In genomic region chr2:223723954-223724411, GRCh38 we compare ENCODE assay signal across 13 cellular contexts.
A peak's percentile ranks its signal among the peaks of the same experiment; 100 is the strongest.
DNase-seq lines count a peak whose midpoint lies in the region; ATAC-seq, FAIRE-seq and TF ChIP-seq lines count a peak whose summit lies in the region.
"Had no signal": no experiment of that assay in that cellular context is flagged by ENCODE, and none has a peak within 500 bp of the region (broad histone marks: within the 10 kb centered on the region; RNA-seq: fewer than 3 reads in every experiment).

No MANE protein-coding gene starts in this region.

- H3K4me1 Mint-ChIP-seq in T-helper 17 cell = peaks cover 3% of the 10 kb centered on the region

- H3K79me2 ChIP-seq in MM.1S (ENCODE audit: low read length) = no peaks in the 10 kb centered on the region

- H3K4me3 Mint-ChIP-seq in T-helper 17 cell = no peak overlapping the region
- H3K4me3 Mint-ChIP-seq: T-helper 1 cell treated with Interleukin-12 subunit alpha and Interleukin-12 subunit beta and Interleukin-4 antibody, amounts not matched to agents 30 μg/mL and 1 μg/mL, for 36 hours had no signal

- H3K9me3 ChIP-seq in MM.1S (replicated peaks; ENCODE audit: insufficient read depth, low read length) (no peaks in the 10 kb centered on the region), lower lobe of right lung (no peaks in the 10 kb centered on the region), T-helper 17 cell (ENCODE audit: control insufficient read depth, low read length, poor library complexity, severe bottlenecking) (no peaks in the 10 kb centered on the region)
- H3K9me3 ChIP-seq: stomach had no signal

- peak; percentile 99 for FAIRE-seq in TTC549 (lab: Jason Lieb, UNC)
- FAIRE-seq: GM12892, GM19239 had no signal

- H3K4me2 ChIP-seq in MM.1S (ENCODE audit: low read depth, low read length) = no peak overlapping the region

- no peak overlapping the region for H2AFZ ChIP-seq in MM.1S (ENCODE audit: low read length)

- H3F3A ChIP-seq in MM.1S (ENCODE audit: insufficient read depth, low read length) = no peaks in the 10 kb centered on the region

- TF ChIP-seq CTCF in LNCaP clone FGC (IDR thresholded peaks at IDR 0.05; ENCODE audit: control insufficient read depth, extremely low read depth, insufficient read depth) = no peak
- no peak for TF ChIP-seq CTCF in MM.1S (IDR thresholded peaks at IDR 0.05; ENCODE audit: low read length)
- TF ChIP-seq CTCF in lower lobe of right lung (IDR thresholded peaks at IDR 0.05) = no peak

- H3K27ac ChIP-seq in MM.1S (ENCODE audit: low read length) (no peak overlapping the region), lower lobe of right lung (no peak overlapping the region)

- no peaks in the 10 kb centered on the region for H3K4me1 ChIP-seq in MM.1S (ENCODE audit: low read length)
- no peaks in the 10 kb centered on the region for H3K4me1 ChIP-seq in lower lobe of right lung

- ATAC-seq in lower lobe of right lung (no peak), T-helper 17 cell (no peak)

- no peaks in the 10 kb centered on the region for H3K36me3 Mint-ChIP-seq in T-helper 17 cell (ENCODE audit: low read depth)

- no peaks in the 10 kb centered on the region for H3K9me2 ChIP-seq in MM.1S (replicated peaks; ENCODE audit: insufficient read depth, low read length)

- intact Hi-C loops in lower lobe of right lung (cut with DNase I) = no loop called here

- no peak overlapping the region for H3K27ac Mint-ChIP-seq in T-helper 17 cell
- H3K27ac Mint-ChIP-seq: T-helper 1 cell treated with Interleukin-12 subunit alpha and Interleukin-12 subunit beta and Interleukin-4 antibody, amounts not matched to agents 30 μg/mL and 1 μg/mL, for 36 hours had no signal

- no peaks in the 10 kb centered on the region for H4K20me1 ChIP-seq in MM.1S (ENCODE audit: insufficient read depth, low read length)

- no peaks in the 10 kb centered on the region for H3K36me3 ChIP-seq in MM.1S (replicated peaks; ENCODE audit: insufficient read depth, low read length)
- no peaks in the 10 kb centered on the region for H3K36me3 ChIP-seq in lower lobe of right lung
- H3K36me3 ChIP-seq: stomach had no signal

- DNase-seq in DMS53 (lab: John Stamatoyannopoulos, UW) (peak; percentile 92), LNCaP clone FGC (ENCODE audit: low read depth) (peak; percentile 59), left kidney (ENCODE audit: low read depth, low spot score) (peak; percentile 72), MM.1S (no peak), lower lobe of right lung (no peak), amniotic stem cell (lab: John Stamatoyannopoulos, UW) (no peak), T-helper 17 cell (no peak)
- DNase-seq: midbrain, stomach had no signal

- H3K27me3 Mint-ChIP-seq in T-helper 17 cell = peaks cover 17% of the 10 kb centered on the region

- H3K27me3 ChIP-seq in MM.1S (replicated peaks; ENCODE audit: insufficient read depth, low read length) (no peaks in the 10 kb centered on the region), lower lobe of right lung (ENCODE audit: low read depth) (no peaks in the 10 kb centered on the region)
- H3K27me3 ChIP-seq: stomach had no signal

- no peak overlapping the region for H3K9ac ChIP-seq in MM.1S (ENCODE audit: low read length)

- H3K4me3 ChIP-seq in LNCaP clone FGC (ENCODE audit: low read depth, low read length) (no peak overlapping the region), MM.1S (ENCODE audit: low read length) (no peak overlapping the region), lower lobe of right lung (no peak overlapping the region)
- H3K4me3 ChIP-seq: stomach had no signal

Comparison
In these comparisons a context has a peak if more than half of its experiments do, and no peak if none do; other contexts are left out.
1. DNase-seq: peak in DMS53 (single experiment), LNCaP clone FGC (single experiment) and left kidney (single experiment); none in MM.1S (single experiment), lower lobe of right lung (single experiment), amniotic stem cell (single experiment) and T-helper 17 cell (0 of 3).